Comparison of ENCODE assay signal across 11 cellular contexts in the genomic region with DNA sequence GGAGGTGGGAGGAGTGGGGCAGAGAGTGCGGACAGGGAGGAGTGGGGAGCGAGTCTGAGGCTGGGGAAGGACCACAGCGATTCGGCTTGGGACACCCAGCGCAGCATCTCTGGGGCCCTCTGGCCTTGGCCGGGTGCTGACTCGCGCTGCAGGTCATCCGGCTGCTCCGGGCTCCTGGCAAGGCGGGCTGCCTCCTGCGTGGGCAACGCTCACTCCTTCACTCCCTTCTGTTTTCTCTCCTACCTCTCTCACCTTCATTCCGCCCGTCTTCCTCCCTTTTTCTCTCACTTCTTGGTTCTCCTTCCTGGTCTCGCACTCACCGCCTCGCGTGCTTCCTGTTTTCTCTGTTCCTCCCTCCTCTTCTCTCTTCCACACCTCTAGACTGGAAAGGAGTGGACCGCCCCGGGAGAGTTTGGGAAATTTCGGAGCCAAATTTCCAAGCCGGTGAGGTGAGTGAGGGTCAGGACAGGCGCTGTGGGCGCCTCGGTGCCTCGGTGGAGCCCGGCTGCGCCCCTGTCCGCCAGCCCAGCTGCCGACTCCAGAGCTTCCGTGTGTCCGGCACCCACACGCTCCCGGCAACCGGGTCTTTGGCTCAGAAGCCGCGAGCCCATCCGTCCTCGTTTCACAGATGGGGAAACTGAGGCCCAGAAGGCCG.
A peak's percentile ranks its signal among the peaks of the same experiment; 100 is the strongest.
DNase-seq lines count a peak whose midpoint lies in the region; ATAC-seq and TF ChIP-seq lines count a peak whose summit lies in the region.
"Had no signal": no experiment of that assay in that cellular context is flagged by ENCODE, and none has a peak within 500 bp of the region (broad histone marks: within the 10 kb centered on the region; RNA-seq: fewer than 3 reads in every experiment).

No MANE protein-coding gene starts in this region.

- H3K36me3 Mint-ChIP-seq in activated naive CD4-positive, alpha-beta T cell treated with anti-CD3 and anti-CD28 coated beads, Interleukin-2, amount 50 U/mL, for 24 hours: no peaks in the 10 kb centered on the region
- H3K36me3 Mint-ChIP-seq: activated CD4-positive, alpha-beta memory T cell treated with anti-CD3 and anti-CD28 coated beads for 36 hours; activated naive CD8-positive, alpha-beta T cell treated with anti-CD3 and anti-CD28 coated beads for 36 hours had no signal

- BruUV-seq in Panc1 (replicated peaks; lab: Mats Ljungman, UMichigan): no TSS peak

- H3K4me1 ChIP-seq in Panc1 (ENCODE audit: control insufficient read depth, insufficient read depth, low read length) (peaks cover 4% of the 10 kb centered on the region; the same call in 1 of the 2 replicates), upper lobe of right lung (no peaks in the 10 kb centered on the region)

- ATAC-seq in Panc1: peak; percentile 59
- ATAC-seq in upper lobe of right lung: peak; percentile 6

- H3K36me3 ChIP-seq in Panc1 (ENCODE audit: control insufficient read depth, insufficient read depth, low read length) (no peaks in the 10 kb centered on the region), upper lobe of right lung (no peaks in the 10 kb centered on the region)
- H3K36me3 ChIP-seq: vagina had no signal

- H3K4me3 ChIP-seq in Panc1 (ENCODE audit: low read depth in 2 of 2, low read length in 2 of 2): no peak overlapping the region
- no peak overlapping the region for H3K4me3 ChIP-seq in upper lobe of right lung
- H3K4me3 ChIP-seq: vagina had no signal

- H3K9me3 ChIP-seq in Panc1 (ENCODE audit: control insufficient read depth, insufficient read depth, low read depth, low read length) (no peaks in the 10 kb centered on the region), upper lobe of right lung (no peaks in the 10 kb centered on the region)
- H3K9me3 ChIP-seq: vagina had no signal

- no peaks in the 10 kb centered on the region for H3K9me3 Mint-ChIP-seq in activated naive CD4-positive, alpha-beta T cell treated with anti-CD3 and anti-CD28 coated beads, Interleukin-2, amount 50 U/mL, for 24 hours
- H3K9me3 Mint-ChIP-seq: activated CD4-positive, alpha-beta memory T cell treated with anti-CD3 and anti-CD28 coated beads for 36 hours; activated naive CD8-positive, alpha-beta T cell treated with anti-CD3 and anti-CD28 coated beads for 36 hours had no signal

- TF ChIP-seq CTCF in Panc1 (IDR thresholded peaks at IDR 0.05) (no peak), upper lobe of right lung (IDR thresholded peaks at IDR 0.05) (no peak)

- POLR2A ChIA-PET in Panc1 (lab: Charles Lee): no interaction called here

- CTCF ChIA-PET in Panc1 (lab: Charles Lee): interaction anchor here (0.5 kb wide), 1 partner anchor 146 kb away, joined by 3 read pairs; no protein-coding TSS in a partner anchor

- H3K4me1 Mint-ChIP-seq in activated naive CD4-positive, alpha-beta T cell treated with anti-CD3 and anti-CD28 coated beads, Interleukin-2, amount 50 U/mL, for 24 hours: peaks cover 10% of the 10 kb centered on the region

- DNase-seq in activated naive CD4-positive, alpha-beta T cell treated with Interleukin-2 at 50 U/mL for 16 hours: no peak
- DNase-seq in Panc1 (ENCODE audit: low read depth, low spot score): no peak
- DNase-seq in iPS-NIHi11 (ENCODE audit: low spot score): peak; percentile 36
- DNase-seq in upper lobe of right lung: no peak
- no peak for DNase-seq in stimulated activated CD4-positive, alpha-beta T cell treated with anti-CD3 and anti-CD28 coated beads, Interleukin-4, amount 100 ng/mL, for 1 hour
- DNase-seq in activated T-cell treated with anti-CD3 and anti-CD28 coated beads, Interleukin-2, amount 50 U/mL, for 1 hour: no peak
- no peak for DNase-seq in glomerular visceral epithelial cell (ENCODE audit: extremely low spot score)

- intact Hi-C loops in Panc1 (cut with micrococcal nuclease; ENCODE audit: unreplicated experiment): loop anchor here (5.0 kb wide), 1 partner anchor 94 kb away; no protein-coding TSS in a partner anchor
- intact Hi-C loops in upper lobe of right lung (cut with DNase I): loop anchor here (5.0 kb wide), 1 partner anchor 94 kb away; no protein-coding TSS in a partner anchor

- H3K27ac Mint-ChIP-seq in activated naive CD4-positive, alpha-beta T cell treated with anti-CD3 and anti-CD28 coated beads, Interleukin-2, amount 50 U/mL, for 24 hours: no peak overlapping the region
- H3K27ac Mint-ChIP-seq: activated CD4-positive, alpha-beta memory T cell treated with anti-CD3 and anti-CD28 coated beads for 36 hours; activated naive CD8-positive, alpha-beta T cell treated with anti-CD3 and anti-CD28 coated beads for 36 hours had no signal

- H3K27me3 Mint-ChIP-seq in activated naive CD4-positive, alpha-beta T cell treated with anti-CD3 and anti-CD28 coated beads, Interleukin-2, amount 50 U/mL, for 24 hours: peaks cover 3% of the 10 kb centered on the region

- peak overlapping the region; percentile 27 for H3K4me3 Mint-ChIP-seq in activated naive CD4-positive, alpha-beta T cell treated with anti-CD3 and anti-CD28 coated beads, Interleukin-2, amount 50 U/mL, for 24 hours
- H3K4me3 Mint-ChIP-seq: activated CD4-positive, alpha-beta memory T cell treated with anti-CD3 and anti-CD28 coated beads for 36 hours; activated naive CD8-positive, alpha-beta T cell treated with anti-CD3 and anti-CD28 coated beads for 36 hours had no signal

- in situ Hi-C loops in Panc1 (cut with HindIII; ENCODE audit: low pct_unique_long_range_greater_than_20kb, low sequenced_read_pairs): no loop called here

- H3K27me3 ChIP-seq in Panc1 (ENCODE audit: control insufficient read depth, insufficient read depth, low read length) (no peaks in the 10 kb centered on the region), upper lobe of right lung (no peaks in the 10 kb centered on the region)
- H3K27me3 ChIP-seq: vagina had no signal

- H3K27ac ChIP-seq in Panc1 (ENCODE audit: low read length): no peak overlapping the region
- H3K27ac ChIP-seq in upper lobe of right lung: no peak overlapping the region
- H3K27ac ChIP-seq: vagina had no signal
